In genomic region chr13:40579535-40579934, GRCh38 we compare ENCODE assay signal across 25 cellular contexts.
DNase-seq lines count a peak whose midpoint lies in the region; ATAC-seq and TF ChIP-seq lines count a peak whose summit lies in the region.
"Had no signal": no experiment of that assay in that cellular context is flagged by ENCODE, and none has a peak within 500 bp of the region (broad histone marks: within the 10 kb centered on the region; RNA-seq: fewer than 3 reads in every experiment).

No MANE protein-coding gene starts in this region.

- POLR2A ChIA-PET in activated CD4-positive, alpha-beta T cell treated with anti-CD3 and anti-CD28 coated beads for 36 hours (lab: Charles Lee) = interaction anchor here (0.5 kb wide), 1 partner anchor 581 kb away, joined by 4 read pairs; no protein-coding TSS in a partner anchor
- POLR2A ChIA-PET in MCF 10A (lab: Yijun Ruan, JAX) = interaction anchor here (0.9 kb wide), 1 partner anchor 26 kb away, joined by 3 read pairs; no protein-coding TSS in a partner anchor

- H3K4me1 Mint-ChIP-seq in activated CD4-positive, alpha-beta T cell treated with anti-CD3 and anti-CD28 coated beads for 36 hours = peaks cover 91% of the 10 kb centered on the region
- H3K4me1 Mint-ChIP-seq in activated naive CD8-positive, alpha-beta T cell treated with anti-CD3 and anti-CD28 coated beads for 36 hours = peaks cover 90% of the 10 kb centered on the region
- H3K4me1 Mint-ChIP-seq in nephron progenitor cell = peaks cover 24% of the 10 kb centered on the region
- H3K4me1 Mint-ChIP-seq in MCF 10A (ENCODE audit: insufficient read depth, unreplicated experiment) = peaks cover 47% of the 10 kb centered on the region

- peaks cover 48% of the 10 kb centered on the region for H4K20me1 ChIP-seq in Karpas-422 (ENCODE audit: insufficient read depth, low read depth, low read length)

- no peak overlapping the region for H3K9ac ChIP-seq in Karpas-422 (ENCODE audit: low read length)
- H3K9ac ChIP-seq: KMS-11 had no signal

- no peak overlapping the region for H3K4me3 ChIP-seq in Karpas-422 (ENCODE audit: low read length)
- H3K4me3 ChIP-seq: gastroesophageal sphincter, testis, uterus had no signal

- peak overlapping the region; percentile 60 for H3K27ac Mint-ChIP-seq in activated CD4-positive, alpha-beta T cell treated with anti-CD3 and anti-CD28 coated beads for 36 hours
- peak overlapping the region; percentile 24 for H3K27ac Mint-ChIP-seq in activated naive CD8-positive, alpha-beta T cell treated with anti-CD3 and anti-CD28 coated beads for 36 hours
- H3K27ac Mint-ChIP-seq in nephron progenitor cell (peak overlapping the region; percentile 14), MCF 10A (ENCODE audit: low read depth, unreplicated experiment) (no peak overlapping the region)
- H3K27ac Mint-ChIP-seq: activated CD4-positive, alpha-beta T cell treated with anti-CD3 and anti-CD28 coated beads, Interleukin-2, amount 10 ng/mL, durations not matched to agents 7 days and 5 days had no signal

- peaks cover 20% of the 10 kb centered on the region for H3K36me3 Mint-ChIP-seq in activated CD4-positive, alpha-beta T cell treated with anti-CD3 and anti-CD28 coated beads for 36 hours (ENCODE audit: low read depth)
- H3K36me3 Mint-ChIP-seq in activated naive CD8-positive, alpha-beta T cell treated with anti-CD3 and anti-CD28 coated beads for 36 hours = peaks cover 35% of the 10 kb centered on the region
- peaks cover 16% of the 10 kb centered on the region for H3K36me3 Mint-ChIP-seq in nephron progenitor cell (ENCODE audit: low read depth)
- H3K36me3 Mint-ChIP-seq in MCF 10A (ENCODE audit: insufficient read depth, unreplicated experiment) = peaks cover 87% of the 10 kb centered on the region

- TF ChIP-seq CTCF in nephron progenitor cell (IDR thresholded peaks at IDR 0.05) = no peak
- TF ChIP-seq CTCF in MCF 10A (IDR thresholded peaks at IDR 0.05; ENCODE audit: unreplicated experiment) = no peak

- no peak for ATAC-seq in activated CD4-positive, alpha-beta T cell treated with anti-CD3 and anti-CD28 coated beads for 36 hours
- no peak for ATAC-seq in HG03095 (IDR thresholded peaks at IDR 0.05; ENCODE audit: unreplicated experiment)
- ATAC-seq: gastroesophageal sphincter had no signal

- H3K4me2 ChIP-seq in Karpas-422 (ENCODE audit: low read depth, low read length, poor library complexity, severe bottlenecking) = peak overlapping the region; percentile 49
- H3K4me2 ChIP-seq: KMS-11 had no signal

- H3K9me2 ChIP-seq in Karpas-422 (replicated peaks; ENCODE audit: insufficient read depth, low read length) = no peaks in the 10 kb centered on the region

- no TSS peak for BruUV-seq in MCF 10A (replicated peaks; lab: Mats Ljungman, UMichigan)

- intact Hi-C loops in activated CD4-positive, alpha-beta T cell treated with anti-CD3 and anti-CD28 coated beads for 36 hours (cut with DNase I, micrococcal nuclease) = no loop called here
- intact Hi-C loops in MCF 10A (cut with micrococcal nuclease) = no loop called here

- peaks cover 5% of the 10 kb centered on the region; the same call in 1 of the 2 replicates for H3K9me3 ChIP-seq in Karpas-422 (ENCODE audit: low read length)
- H3K9me3 ChIP-seq: testis, uterus had no signal

- peaks cover 7% of the 10 kb centered on the region for H3K36me3 ChIP-seq in Karpas-422 (ENCODE audit: insufficient read depth, low read length)
- H3K36me3 ChIP-seq: gastroesophageal sphincter, uterus had no signal

- no peak for DNase-seq in activated CD4-positive, alpha-beta T cell treated with anti-CD3 and anti-CD28 coated beads for 36 hours
- DNase-seq in activated CD4-positive, alpha-beta T cell treated with anti-CD3 and anti-CD28 coated beads, Interleukin-2, amount 50 U/mL, for 1 hour = no peak
- no peak for DNase-seq in Karpas-422
- DNase-seq in activated naive CD8-positive, alpha-beta T cell treated with anti-CD3 and anti-CD28 coated beads for 36 hours = no peak
- DNase-seq in nephron progenitor cell = no peak
- DNase-seq in MCF 10A (ENCODE audit: unreplicated experiment) = no peak
- no peak for DNase-seq in iPS-NIHi11 (ENCODE audit: low spot score)
- DNase-seq: 8988T; activated CD4-positive, alpha-beta T cell treated with anti-CD3 and anti-CD28 coated beads, Interleukin-2, amount 10 ng/mL, durations not matched to agents 7 days and 5 days; activated naive CD4-positive, alpha-beta T cell treated with Interleukin-2 at 50 U/mL for 16 hours; H7; kidney glomerular epithelial cell; NCI-H446; NCI-H774; SHP77 treated with DMSO at 0.1 percent for 48 hours; stimulated activated naive CD4-positive, alpha-beta T cell; T-helper 9 cell; testis; uterus had no signal

- peaks cover 8% of the 10 kb centered on the region for H3K9me3 Mint-ChIP-seq in activated CD4-positive, alpha-beta T cell treated with anti-CD3 and anti-CD28 coated beads for 36 hours (ENCODE audit: low read depth)
- peaks cover 11% of the 10 kb centered on the region for H3K9me3 Mint-ChIP-seq in activated naive CD8-positive, alpha-beta T cell treated with anti-CD3 and anti-CD28 coated beads for 36 hours
- peaks cover 26% of the 10 kb centered on the region for H3K9me3 Mint-ChIP-seq in nephron progenitor cell
- no peaks in the 10 kb centered on the region for H3K9me3 Mint-ChIP-seq in MCF 10A (ENCODE audit: unreplicated experiment)

- no peaks in the 10 kb centered on the region for H3K27me3 Mint-ChIP-seq in activated CD4-positive, alpha-beta T cell treated with anti-CD3 and anti-CD28 coated beads for 36 hours
- H3K27me3 Mint-ChIP-seq in activated naive CD8-positive, alpha-beta T cell treated with anti-CD3 and anti-CD28 coated beads for 36 hours = no peaks in the 10 kb centered on the region
- H3K27me3 Mint-ChIP-seq in nephron progenitor cell (ENCODE audit: low read depth, poor library complexity) = no peaks in the 10 kb centered on the region
- no peaks in the 10 kb centered on the region for H3K27me3 Mint-ChIP-seq in MCF 10A (ENCODE audit: insufficient read depth, unreplicated experiment)
- H3K27me3 Mint-ChIP-seq: activated CD4-positive, alpha-beta T cell treated with anti-CD3 and anti-CD28 coated beads, Interleukin-2, amount 10 ng/mL, durations not matched to agents 7 days and 5 days had no signal

- no peak overlapping the region for H3K4me3 Mint-ChIP-seq in activated CD4-positive, alpha-beta T cell treated with anti-CD3 and anti-CD28 coated beads for 36 hours
- H3K4me3 Mint-ChIP-seq in activated naive CD8-positive, alpha-beta T cell treated with anti-CD3 and anti-CD28 coated beads for 36 hours = no peak overlapping the region
- no peak overlapping the region for H3K4me3 Mint-ChIP-seq in nephron progenitor cell
- no peak overlapping the region for H3K4me3 Mint-ChIP-seq in MCF 10A (ENCODE audit: unreplicated experiment)
- H3K4me3 Mint-ChIP-seq: activated CD4-positive, alpha-beta T cell treated with anti-CD3 and anti-CD28 coated beads, Interleukin-2, amount 10 ng/mL, durations not matched to agents 7 days and 5 days; nephron had no signal

- H3K27ac ChIP-seq in Karpas-422 (ENCODE audit: low read length) = peak overlapping the region; percentile 90
- H3K27ac ChIP-seq: gastroesophageal sphincter, HL-60, KMS-11, testis, VCaP had no signal

- no peak overlapping the region for H2AFZ ChIP-seq in Karpas-422 (ENCODE audit: low read length)

- H3K79me2 ChIP-seq in Karpas-422 (ENCODE audit: low read length) = peaks cover 98% of the 10 kb centered on the region

- H3K4me1 ChIP-seq in Karpas-422 (ENCODE audit: low read length) = peaks cover 81% of the 10 kb centered on the region

- no peaks in the 10 kb centered on the region for H3K27me3 ChIP-seq in Karpas-422 (ENCODE audit: low read length)
- H3K27me3 ChIP-seq: gastroesophageal sphincter, testis, uterus had no signal

- CTCF ChIA-PET in activated CD4-positive, alpha-beta T cell treated with anti-CD3 and anti-CD28 coated beads for 36 hours (lab: Charles Lee) = interaction anchor here (1.4 to 2.5 kb wide), 2 partner anchors 9 to 14 kb away, joined by 4 to 6 read pairs; no protein-coding TSS in a partner anchor
- CTCF ChIA-PET in MCF 10A (lab: Yijun Ruan, JAX) = no interaction called here
